9 cellular contexts compared by ENCODE assay signal in genomic region chr7:99562832-99563231, GRCh38. TPM values are rescaled to one million over a fixed set of nuclear protein-coding genes. Genes with fewer than 3 reads are reported as not detected.
DNase-seq lines count a peak whose midpoint lies in the region; ATAC-seq, FAIRE-seq and TF ChIP-seq lines count a peak whose summit lies in the region.
"Had no signal": no experiment of that assay in that cellular context is flagged by ENCODE, and none has a peak within 500 bp of the region (broad histone marks: within the 10 kb centered on the region; RNA-seq: fewer than 3 reads in every experiment).

No MANE protein-coding gene starts in this region.

- no peak for TF ChIP-seq POLR2A in IMR-90 (IDR thresholded peaks at IDR 0.05; ENCODE audit: low read depth, low read length)

- H2BK5ac ChIP-seq in IMR-90 (ENCODE audit: low read depth, low read length, poor library complexity, severe bottlenecking), result peak overlapping the region; percentile 95

- H2AK5ac ChIP-seq in IMR-90 (ENCODE audit: low read depth, low read length), result peak overlapping the region; percentile 99; the same call in 1 of the 2 replicates

- peak overlapping the region; percentile 93 for H2BK120ac ChIP-seq in IMR-90 (ENCODE audit: low read depth, low read length)

- H3K4me3 ChIP-seq in A673 (ENCODE audit: low read depth, low read length, poor library complexity, severe bottlenecking) (no peak overlapping the region), IMR-90 (ENCODE audit: insufficient read depth, low read depth, low read length) (no peak overlapping the region)
- H3K4me3 ChIP-seq: cardiac muscle cell had no signal

- TF ChIP-seq RAD21 in IMR-90 (IDR thresholded peaks at IDR 0.05; ENCODE audit: low read length), result no peak

- H3K9me3 ChIP-seq in A673 (ENCODE audit: low read depth, low read length, poor library complexity, severe bottlenecking), result no peaks in the 10 kb centered on the region
- H3K9me3 ChIP-seq in IMR-90 (ENCODE audit: control insufficient read depth, insufficient read depth, low read length), result no peaks in the 10 kb centered on the region

- no peak for TF ChIP-seq CTCF in A673 (conservative IDR thresholded peaks at IDR 0.05; ENCODE audit: low read depth, low read length)
- TF ChIP-seq CTCF in IMR-90 (conservative IDR thresholded peaks at IDR 0.05; ENCODE audit: low read depth, low read length), result no peak

- in situ Hi-C loops in IMR-90 (cut with MboI; ENCODE audit: low sequenced_read_pairs), result loop anchor here (5.0 kb wide), 1 partner anchor 54 kb away; the partner anchor contains the start of gene ZSCAN25

- H3K4me1 ChIP-seq in A673 (ENCODE audit: insufficient read depth, low read length, poor library complexity, severe bottlenecking) (no peaks in the 10 kb centered on the region), IMR-90 (ENCODE audit: control insufficient read depth, insufficient read depth, low read length) (peaks cover 17% of the 10 kb centered on the region)

- H2AK9ac ChIP-seq in IMR-90 (replicated peaks; ENCODE audit: low read depth, low read length, poor library complexity), result peak overlapping the region; percentile 5

- intact Hi-C loops in A673 (cut with micrococcal nuclease; ENCODE audit: unreplicated experiment) (no loop called here), IMR-90 (cut with micrococcal nuclease) (loop anchor here (2.0 to 5.0 kb wide), 2 partner anchors 54 to 58 kb away; partner anchors contain the start of genes ZKSCAN5 and ZSCAN25)

- POLR2A ChIA-PET in A673 (lab: Charles Lee; ENCODE audit: low non-redundant PET), result no interaction called here
- POLR2A ChIA-PET in IMR-90 (lab: Charles Lee; ENCODE audit: unreplicated experiment), result no interaction called here

- peak overlapping the region; percentile 91 for H4K91ac ChIP-seq in IMR-90 (ENCODE audit: insufficient read depth, low read depth, low read length)

- WGBS in IMR-90 (ENCODE audit: extremely low coverage in 2 of 2, insufficient read length in 1 of 2), 2 experiments, result no CpG with 5 or more reads among the region's 2 CpGs

- dilution Hi-C loops in IMR-90 (cut with HindIII; ENCODE audit: low sequenced_read_pairs, unreplicated experiment), result no loop called here

- no peak overlapping the region for H2AFZ ChIP-seq in IMR-90 (replicated peaks; ENCODE audit: low read length, poor library complexity)

- peak; percentile 53 for FAIRE-seq in islet of Langerhans (lab: Jason Lieb, UNC)

- H3K36me3 ChIP-seq in A673 (ENCODE audit: insufficient read depth, low read length, poor library complexity, severe bottlenecking) (peaks cover 64% of the 10 kb centered on the region), IMR-90 (ENCODE audit: control insufficient read depth, insufficient read depth, low read length) (peaks cover 51% of the 10 kb centered on the region)

- H3K23ac ChIP-seq in IMR-90 (ENCODE audit: low read depth, low read length), result peak overlapping the region; percentile 73

- peaks cover 39 to 65% of the 10 kb centered on the region in 2 experiments for H3K79me1 ChIP-seq in IMR-90 (ENCODE audit: low read depth in 1 of 2, low read length in 2 of 2)

- H3K9me1 ChIP-seq in IMR-90 (ENCODE audit: insufficient read depth, low read length), result peaks cover 24% of the 10 kb centered on the region

- peak overlapping the region; percentile 44; the same call in 1 of the 2 replicates for H4K5ac ChIP-seq in IMR-90 (ENCODE audit: low read depth, low read length)

- peak overlapping the region; percentile 96 for H2BK20ac ChIP-seq in IMR-90 (ENCODE audit: low read depth, low read length)

- peak overlapping the region; percentile 69 for H3K4me2 ChIP-seq in IMR-90 (ENCODE audit: low read depth, low read length)

- CTCF ChIA-PET in A673 (lab: Charles Lee), result no interaction called here
- CTCF ChIA-PET in IMR-90 (lab: Yijun Ruan, JAX), result interaction anchor here (0.6 kb wide), 1 partner anchor 82 kb away, joined by 3 read pairs; no protein-coding TSS in a partner anchor

- H3K27me3 ChIP-seq in A673 (replicated peaks; ENCODE audit: insufficient read depth, low read depth, low read length, poor library complexity) (no peaks in the 10 kb centered on the region), IMR-90 (ENCODE audit: control insufficient read depth, insufficient read depth, low read length) (no peaks in the 10 kb centered on the region)
- H3K27me3 ChIP-seq: cardiac muscle cell had no signal

- H4K8ac ChIP-seq in IMR-90 (ENCODE audit: low read depth in 2 of 2, low read length in 2 of 2), result peak overlapping the region; percentile 31 to 92; a peak in 3 of 4 replicates

- peak overlapping the region; percentile 99; the same call in 1 of the 3 replicates for H2BK15ac ChIP-seq in IMR-90 (ENCODE audit: low read depth, low read length)

- BruUV-seq in A673 (replicated peaks; lab: Mats Ljungman, UMichigan) (no TSS peak), IMR-90 (replicated peaks; lab: Mats Ljungman, UMichigan) (no TSS peak)

- H3K4ac ChIP-seq in IMR-90 (ENCODE audit: low read depth, low read length), result peak overlapping the region; percentile 94

- ATAC-seq in IMR-90 (ENCODE audit: low read depth) (peak; percentile 70), HG03095 (IDR thresholded peaks at IDR 0.05; ENCODE audit: unreplicated experiment) (no peak), GM19395 (IDR thresholded peaks at IDR 0.05; ENCODE audit: unreplicated experiment) (no peak)

- peak overlapping the region; percentile 93 for H3K14ac ChIP-seq in IMR-90 (replicated peaks; ENCODE audit: low read depth, low read length)

- H4K20me1 ChIP-seq in IMR-90 (ENCODE audit: insufficient read depth, low read length), result peaks cover 10% of the 10 kb centered on the region

- H3K56ac ChIP-seq in IMR-90 (ENCODE audit: extremely low read depth, insufficient read depth, low read length), result peak overlapping the region; percentile 83; the same call in 1 of the 2 replicates

- peak overlapping the region; percentile 80; the same call in 1 of the 2 replicates for H3K18ac ChIP-seq in IMR-90 (ENCODE audit: low read depth, low read length)

- H3K9ac ChIP-seq in IMR-90 (ENCODE audit: low read depth, low read length), result peak overlapping the region; percentile 48; the same call in 1 of the 2 replicates

- DNase-seq in A673 (ENCODE audit: low spot score) (peak; percentile 74), IMR-90 (peak; percentile 100), superior temporal gyrus (ENCODE audit: extremely low spot score) (peak; percentile 18), GM19240 (ENCODE audit: insufficient read length, low spot score) (no peak)
- DNase-seq in activated naive CD4-positive, alpha-beta T cell treated with Interleukin-2 at 50 U/mL for 16 hours, result peak; percentile 54

- no peak overlapping the region for H3K27ac ChIP-seq in A673 (ENCODE audit: low read depth, low read length, poor library complexity, severe bottlenecking)
- H3K27ac ChIP-seq in IMR-90 (ENCODE audit: insufficient read depth, low read length), result peak overlapping the region; percentile 98
- H3K27ac ChIP-seq: cardiac muscle cell had no signal

TF ChIP-seq in IMR-90, 13 proteins besides CTCF, POLR2A, EP300 and RAD21 (continues in another document):
- TF ChIP-seq MXI1 (IDR thresholded peaks at IDR 0.05; ENCODE audit: borderline replicate concordance, low read depth, low read length), result peak; percentile 67; the same call in 1 of the 2 replicates
- TF ChIP-seq MAFK (IDR thresholded peaks at IDR 0.05; ENCODE audit: low read depth, low read length), result 0 out of 2 replicates have a peak, but pooled peaks have one; percentile 41
- peak; percentile 55; the same call in 1 of the 2 replicates for TF ChIP-seq NFE2L2 (IDR thresholded peaks at IDR 0.05; ENCODE audit: low read depth, low read length)
- TF ChIP-seq CHD1 (IDR thresholded peaks at IDR 0.05; ENCODE audit: low read depth, low read length), result no peak
- TF ChIP-seq RCOR1 (IDR thresholded peaks at IDR 0.05; ENCODE audit: insufficient replicate concordance, low read length), result peak; percentile 72
- TF ChIP-seq RFX5 (IDR thresholded peaks at IDR 0.05; ENCODE audit: low read depth, low read length), result no peak
- peak; percentile 72 for TF ChIP-seq CEBPB (IDR thresholded peaks at IDR 0.05; ENCODE audit: low read depth, low read length)
- TF ChIP-seq ELK1 (IDR thresholded peaks at IDR 0.05; ENCODE audit: borderline replicate concordance, low read depth, low read length), result no peak
- TF ChIP-seq BHLHE40 (IDR thresholded peaks at IDR 0.05; ENCODE audit: low read depth, low read length), result peak; percentile 82

RNA-seq across cellular contexts. Expression of gene ZNF655, which starts 4.4 kb away (rescaled TPM):
- 59.3 and 60.6 TPM in 2 replicates for total RNA-seq in A673 (2021)
- 49.6 and 56.4 TPM in 2 replicates for total RNA-seq in IMR-90 (2012; rRNA removed)
- 47.9 and 54.7 TPM in 2 replicates for polyA plus RNA-seq in IMR-90 (2012; rRNA removed)
- 26.5 and 29.6 TPM in 2 replicates for polyA plus RNA-seq in IMR-90 (2012; cell fraction: cytosol; rRNA removed)
- 145 and 220 TPM in 2 replicates for polyA plus RNA-seq in IMR-90 (2012; cell fraction: nucleus; rRNA removed; ENCODE audit: low replicate concordance)

RNA-seq across cellular contexts. Expression of gene FAM200A, which starts 10.9 kb away (rescaled TPM):
- total RNA-seq in A673 (2021) (6.1 and 8.4 TPM in 2 replicates), IMR-90 (2012; rRNA removed) (5.9 and 10.3 TPM in 2 replicates)
- polyA plus RNA-seq in IMR-90 (2012; rRNA removed), result 4.5 and 6.0 TPM in 2 replicates
- polyA plus RNA-seq in IMR-90 (2012; cell fraction: cytosol; rRNA removed), result 1.4 and 1.6 TPM in 2 replicates
- 0.41 and 1.9 TPM in 2 replicates for polyA plus RNA-seq in IMR-90 (2012; cell fraction: nucleus; rRNA removed; ENCODE audit: low replicate concordance)

RNA-seq across cellular contexts. Expression of gene TMEM225B, which starts 35.2 kb away (rescaled TPM):
- 0.81 and 1.3 TPM in 2 replicates for total RNA-seq in A673 (2021)
- total RNA-seq in IMR-90 (2012; rRNA removed), result 0.54 and 0.56 TPM in 2 replicates
- 0.27 and 0.32 TPM in 2 replicates for polyA plus RNA-seq in IMR-90 (2012; rRNA removed)
- 0.27 and 0.42 TPM in 2 replicates for polyA plus RNA-seq in IMR-90 (2012; cell fraction: cytosol; rRNA removed)
- polyA plus RNA-seq in IMR-90 (2012; cell fraction: nucleus; rRNA removed; ENCODE audit: low replicate concordance), result 0.78 and 1.5 TPM in 2 replicates

RNA-seq across cellular contexts. Expression of gene ZSCAN25, which starts 53.9 kb away (rescaled TPM):
- total RNA-seq in A673 (2021), result 19.8 and 20.6 TPM in 2 replicates
- 9.0 and 9.2 TPM in 2 replicates for total RNA-seq in IMR-90 (2012; rRNA removed)
- polyA plus RNA-seq in IMR-90 (2012; rRNA removed), result 6.2 TPM in 2 replicates
- 4.7 and 5.4 TPM in 2 replicates for polyA plus RNA-seq in IMR-90 (2012; cell fraction: cytosol; rRNA removed)
- polyA plus RNA-seq in IMR-90 (2012; cell fraction: nucleus; rRNA removed; ENCODE audit: low replicate concordance), result 14.3 and 16.5 TPM in 2 replicates

RNA-seq across cellular contexts. Expression of gene ZKSCAN5, which starts 58.4 kb away (rescaled TPM):
- total RNA-seq in A673 (2021) (13.3 and 13.4 TPM in 2 replicates), IMR-90 (2012; rRNA removed) (15.8 and 16.3 TPM in 2 replicates)
- polyA plus RNA-seq in IMR-90 (2012; rRNA removed), result 5.4 and 5.5 TPM in 2 replicates
- 2.4 and 4.0 TPM in 2 replicates for polyA plus RNA-seq in IMR-90 (2012; cell fraction: cytosol; rRNA removed)
- 2.7 and 6.1 TPM in 2 replicates for polyA plus RNA-seq in IMR-90 (2012; cell fraction: nucleus; rRNA removed; ENCODE audit: low replicate concordance)
